In the genomic region with DNA sequence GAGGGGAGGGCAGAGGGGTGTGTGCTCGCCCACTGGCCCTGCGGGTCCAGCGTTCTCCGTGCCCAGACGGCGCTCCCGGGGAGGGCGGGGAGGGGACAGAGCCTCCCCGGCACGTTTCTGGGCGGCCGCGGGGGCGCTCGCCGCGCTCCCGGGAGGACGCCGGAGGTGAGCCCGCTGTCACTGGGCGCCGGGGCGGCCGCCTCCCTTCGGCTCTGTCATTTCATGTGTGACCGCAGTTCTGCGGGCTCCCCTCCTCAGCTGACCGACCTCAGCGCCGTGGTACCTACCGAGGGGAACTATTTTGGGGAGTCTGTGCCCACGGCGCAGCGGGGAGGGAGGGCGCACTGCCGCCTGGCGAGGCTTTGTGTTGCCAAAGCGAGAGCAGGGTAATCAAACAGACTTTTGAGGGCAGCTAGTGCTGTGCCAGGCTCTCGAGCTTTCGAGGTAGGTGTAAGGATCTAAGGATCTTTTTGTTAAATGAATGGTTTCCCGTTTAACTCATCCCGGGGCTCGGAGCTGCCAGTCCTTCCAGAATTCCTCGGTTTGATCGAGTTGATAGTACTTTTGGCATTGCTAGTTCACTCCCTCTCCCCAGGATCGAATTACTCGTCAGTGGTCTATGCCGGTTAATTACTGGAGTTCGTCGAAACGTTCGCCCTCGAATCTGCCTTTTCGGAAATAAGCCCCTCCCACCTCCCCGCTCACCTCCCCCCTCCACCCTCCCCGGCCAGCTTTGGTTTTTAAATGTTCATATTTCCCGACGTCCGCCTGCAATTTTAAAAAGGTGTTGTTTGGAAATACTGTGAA, we compare ENCODE assay signal across 8 cellular contexts.
DNase-seq lines count a peak whose midpoint lies in the region; ATAC-seq lines count a peak whose summit lies in the region.

No MANE protein-coding gene starts in this region.

- peak overlapping the region; percentile 95 for H3K4me3 Mint-ChIP-seq in memory B cell

- no peaks in the 10 kb centered on the region for H3K9me3 Mint-ChIP-seq in memory B cell

- peaks cover 3% of the 10 kb centered on the region for H3K36me3 Mint-ChIP-seq in memory B cell

- H3K27me3 Mint-ChIP-seq in memory B cell = no peaks in the 10 kb centered on the region

- ATAC-seq in HG02943 (IDR thresholded peaks at IDR 0.05; ENCODE audit: low read depth, unreplicated experiment) = peak; percentile 53
- ATAC-seq in memory B cell (ENCODE audit: low read depth) = peak; percentile 52

- H3K4me1 Mint-ChIP-seq in memory B cell = peaks cover 23% of the 10 kb centered on the region

- H3K27ac Mint-ChIP-seq in memory B cell = peak overlapping the region; percentile 96

- DNase-seq in SKM-1 treated with dmso at 0.1 percent for 144 hours (lab: John Stamatoyannopoulos, UW; ENCODE audit: unreplicated experiment) = peak; percentile 22
- no peak for DNase-seq in SKM-1 (lab: John Stamatoyannopoulos, UW; ENCODE audit: unreplicated experiment)
- peak; percentile 77 for DNase-seq in NCI-H2171 treated with DMSO at 0.1 percent for 48 hours (lab: John Stamatoyannopoulos, UW)
- DNase-seq in activated CD8-positive, alpha-beta memory T cell treated with anti-CD3 and anti-CD28 coated beads for 24 hours = peak; percentile 87
- peak; percentile 47 for DNase-seq in effector CD8-positive, alpha-beta T cell (lab: John Stamatoyannopoulos, UW)
- peak; percentile 76 to 81 for DNase-seq in memory B cell (ENCODE audit: low spot score in 2 of 2)
- DNase-seq in stimulated activated CD8-positive, alpha-beta memory T cell treated with anti-CD3 and anti-CD28 coated beads, Interleukin-15, amount 100 ng/mL, for 1 hour (ENCODE audit: low read depth) = peak; percentile 37
